ENCODE assay signal across 17 cellular contexts in the genomic region with DNA sequence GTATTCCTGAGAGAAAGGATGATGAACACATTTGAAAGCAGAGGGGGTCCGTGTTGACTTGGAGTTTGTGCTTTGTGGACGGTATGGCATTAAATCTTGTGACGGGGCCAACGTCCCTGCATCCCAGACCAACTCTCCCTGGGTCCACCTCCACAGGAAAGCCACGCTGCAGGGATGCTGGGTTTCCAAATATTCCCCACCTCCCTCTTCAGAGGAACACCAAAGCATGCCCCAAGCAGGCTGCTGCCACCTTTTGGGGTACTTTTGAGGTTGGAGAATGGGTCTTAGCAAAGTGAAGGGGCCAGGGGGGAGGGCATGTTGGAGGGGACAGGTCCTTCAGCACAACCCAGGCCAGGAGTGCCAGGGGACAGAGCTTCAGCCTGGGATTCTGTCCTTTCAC.
A peak's percentile ranks its signal among the peaks of the same experiment; 100 is the strongest.
DNase-seq lines count a peak whose midpoint lies in the region; ATAC-seq and TF ChIP-seq lines count a peak whose summit lies in the region.
"Had no signal": no experiment of that assay in that cellular context is flagged by ENCODE, and none has a peak within 500 bp of the region (broad histone marks: within the 10 kb centered on the region; RNA-seq: fewer than 3 reads in every experiment).

No MANE protein-coding gene starts in this region.

- TF ChIP-seq CTCF in endodermal cell (conservative IDR thresholded peaks at IDR 0.05) (no peak), stomach (IDR thresholded peaks at IDR 0.05) (no peak)

- intact Hi-C loops in stomach (cut with DNase I; ENCODE audit: low total_unique reads): no loop called here

- H3K9me3 ChIP-seq in endodermal cell (ENCODE audit: control insufficient read depth, low read length) (no peaks in the 10 kb centered on the region), stomach (peaks cover 0 to 7% (median 0%) of the 10 kb centered on the region in 4 donors)
- H3K9me3 ChIP-seq: Caco-2, HAP-1 had no signal

- H3K4me1 ChIP-seq in endodermal cell (ENCODE audit: control insufficient read depth, insufficient read depth, low read length) (no peaks in the 10 kb centered on the region), stomach (no peaks in the 10 kb centered on the region)
- H3K4me1 ChIP-seq: Caco-2, HAP-1 had no signal

- H3K36me3 ChIP-seq in endodermal cell (ENCODE audit: control insufficient read depth, insufficient read depth, low read length) (no peaks in the 10 kb centered on the region), stomach (no peaks in the 10 kb centered on the region)
- H3K36me3 ChIP-seq: BLaER1, HAP-1 had no signal

- no peaks in the 10 kb centered on the region for H3K27me3 Mint-ChIP-seq in activated CD8-positive, alpha-beta memory T cell treated with anti-CD3 and anti-CD28 coated beads, Interleukin-2, amount 10 ng/mL, durations not matched to agents 7 days and 5 days
- H3K27me3 Mint-ChIP-seq in endodermal cell (ENCODE audit: insufficient read depth): no peaks in the 10 kb centered on the region

- WGBS in endodermal cell (ENCODE audit: insufficient coverage in 1 of 2, insufficient read length in 1 of 2), 2 experiments: 95 to 100% methylated on average over 1 to 5 of the region's 5 CpGs
- WGBS in stomach, 5 donors: 72 to 81% (median 78%) methylated on average over 5 of the region's 5 CpGs

- TF ChIP-seq POLR2A in stomach (IDR thresholded peaks at IDR 0.05): no peak

- DNase-seq in activated CD8-positive, alpha-beta memory T cell treated with anti-CD3 and anti-CD28 coated beads, Interleukin-2, amount 10 ng/mL, durations not matched to agents 7 days and 5 days: peak; percentile 14
- DNase-seq in activated CD8-positive, alpha-beta memory T cell treated with anti-CD3 and anti-CD28 coated beads, Interleukin-2, amount 50 U/mL, for 48 hours: no peak
- DNase-seq in endodermal cell (peak; percentile 14), mesenteric fat pad (ENCODE audit: low spot score) (peak; percentile 67), ureter (ENCODE audit: low spot score) (peak; percentile 37), stomach (no peak), SW480 (ENCODE audit: low spot score) (no peak)
- DNase-seq: 8988T; AML-193; Caco-2; CD8-positive, alpha-beta memory T cell; DND-41; GDM1; GOT3 had no signal

- H3K27me3 ChIP-seq in endodermal cell (ENCODE audit: control insufficient read depth, insufficient read depth, low read length, poor library complexity, severe bottlenecking) (no peaks in the 10 kb centered on the region), stomach (peaks cover 0 to 25% (median 0%) of the 10 kb centered on the region in 3 donors)
- H3K27me3 ChIP-seq: BLaER1 had no signal

- no peak overlapping the region for H3K27ac Mint-ChIP-seq in activated CD8-positive, alpha-beta memory T cell treated with anti-CD3 and anti-CD28 coated beads, Interleukin-2, amount 10 ng/mL, durations not matched to agents 7 days and 5 days
- no peak overlapping the region for H3K27ac Mint-ChIP-seq in endodermal cell
- H3K27ac Mint-ChIP-seq: CD8-positive, alpha-beta memory T cell had no signal

- H3K4me3 Mint-ChIP-seq in activated CD8-positive, alpha-beta memory T cell treated with anti-CD3 and anti-CD28 coated beads, Interleukin-2, amount 10 ng/mL, durations not matched to agents 7 days and 5 days: no peak overlapping the region
- no peak overlapping the region for H3K4me3 Mint-ChIP-seq in endodermal cell
- H3K4me3 Mint-ChIP-seq: CD8-positive, alpha-beta memory T cell had no signal

- CTCF ChIA-PET in activated CD8-positive, alpha-beta memory T cell treated with anti-CD3 and anti-CD28 coated beads, Interleukin-2, amount 10 ng/mL, durations not matched to agents 7 days and 5 days (lab: Charles Lee): no interaction called here

- H3K9me3 Mint-ChIP-seq in activated CD8-positive, alpha-beta memory T cell treated with anti-CD3 and anti-CD28 coated beads, Interleukin-2, amount 10 ng/mL, durations not matched to agents 7 days and 5 days (ENCODE audit: low read depth): peaks cover 3% of the 10 kb centered on the region
- no peaks in the 10 kb centered on the region for H3K9me3 Mint-ChIP-seq in endodermal cell

- H3K36me3 Mint-ChIP-seq in activated CD8-positive, alpha-beta memory T cell treated with anti-CD3 and anti-CD28 coated beads, Interleukin-2, amount 10 ng/mL, durations not matched to agents 7 days and 5 days: no peaks in the 10 kb centered on the region
- no peaks in the 10 kb centered on the region for H3K36me3 Mint-ChIP-seq in endodermal cell (ENCODE audit: low read depth)
- H3K36me3 Mint-ChIP-seq: CD8-positive, alpha-beta memory T cell had no signal

- H3K27ac ChIP-seq in endodermal cell (ENCODE audit: low read depth, low read length) (no peak overlapping the region), stomach (no peak overlapping the region)
- H3K27ac ChIP-seq: BLaER1 had no signal

- no peak for TF ChIP-seq EP300 in stomach (IDR thresholded peaks at IDR 0.05)

- H3K9ac ChIP-seq in endodermal cell (ENCODE audit: extremely low read depth, low read length, poor library complexity, severe bottlenecking): no peak overlapping the region
- H3K9ac ChIP-seq: BLaER1 had no signal

- no peak for ATAC-seq in activated CD8-positive, alpha-beta memory T cell treated with anti-CD3 and anti-CD28 coated beads, Interleukin-2, amount 10 ng/mL, durations not matched to agents 7 days and 5 days
- ATAC-seq in HG03097 (IDR thresholded peaks at IDR 0.05; ENCODE audit: low FRiP score, unreplicated experiment): no peak

- H3K4me3 ChIP-seq in endodermal cell (ENCODE audit: low read length): no peak overlapping the region
- no peak overlapping the region for H3K4me3 ChIP-seq in stomach
- H3K4me3 ChIP-seq: BLaER1, HAP-1 had no signal

- no peaks in the 10 kb centered on the region for H3K4me1 Mint-ChIP-seq in activated CD8-positive, alpha-beta memory T cell treated with anti-CD3 and anti-CD28 coated beads, Interleukin-2, amount 10 ng/mL, durations not matched to agents 7 days and 5 days
- no peaks in the 10 kb centered on the region for H3K4me1 Mint-ChIP-seq in endodermal cell
- H3K4me1 Mint-ChIP-seq: CD8-positive, alpha-beta memory T cell had no signal

Comparison
In these comparisons a context has a peak if more than half of its experiments do, and no peak if none do; other contexts are left out.
1. DNase-seq: peak in activated CD8-positive, alpha-beta memory T cell treated with anti-CD3 and anti-CD28 coated beads, Interleukin-2, amount 10 ng/mL, durations not matched to agents 7 days and 5 days (single experiment), endodermal cell (single experiment), mesenteric fat pad (single experiment) and ureter (single experiment); none in activated CD8-positive, alpha-beta memory T cell treated with anti-CD3 and anti-CD28 coated beads, Interleukin-2, amount 50 U/mL, for 48 hours (single experiment), stomach (single experiment) and SW480 (single experiment).